8 cellular contexts compared by ENCODE assay signal in genomic region chr14:49173765-49174373, GRCh38.
DNase-seq lines count a peak whose midpoint lies in the region; ATAC-seq lines count a peak whose summit lies in the region.

No MANE protein-coding gene starts in this region.

- no peaks in the 10 kb centered on the region for H3K36me3 Mint-ChIP-seq in activated CD8-positive, alpha-beta memory T cell treated with anti-CD3 and anti-CD28 coated beads, Interleukin-2, amount 10 ng/mL, durations not matched to agents 7 days and 5 days
- no peaks in the 10 kb centered on the region for H3K36me3 Mint-ChIP-seq in activated naive CD8-positive, alpha-beta T cell treated with anti-CD3 and anti-CD28 coated beads, Interleukin-2, amount 10 ng/mL, durations not matched to agents 7 days and 5 days

- H3K9me3 Mint-ChIP-seq in activated CD8-positive, alpha-beta memory T cell treated with anti-CD3 and anti-CD28 coated beads, Interleukin-2, amount 10 ng/mL, durations not matched to agents 7 days and 5 days (ENCODE audit: low read depth), result no peaks in the 10 kb centered on the region
- H3K9me3 Mint-ChIP-seq in activated naive CD8-positive, alpha-beta T cell treated with anti-CD3 and anti-CD28 coated beads, Interleukin-2, amount 10 ng/mL, durations not matched to agents 7 days and 5 days, result no peaks in the 10 kb centered on the region
- H3K9me3 Mint-ChIP-seq in stimulated activated naive CD8-positive, alpha-beta T cell treated with anti-CD3 and anti-CD28 coated beads, Interleukin-15, amount 100 ng/mL, for 72 hours, result no peaks in the 10 kb centered on the region

- no peaks in the 10 kb centered on the region for H3K27me3 Mint-ChIP-seq in activated CD8-positive, alpha-beta memory T cell treated with anti-CD3 and anti-CD28 coated beads, Interleukin-2, amount 10 ng/mL, durations not matched to agents 7 days and 5 days
- H3K27me3 Mint-ChIP-seq in activated naive CD8-positive, alpha-beta T cell treated with anti-CD3 and anti-CD28 coated beads, Interleukin-2, amount 10 ng/mL, durations not matched to agents 7 days and 5 days, result peaks cover 3% of the 10 kb centered on the region
- no peaks in the 10 kb centered on the region for H3K27me3 Mint-ChIP-seq in stimulated activated naive CD8-positive, alpha-beta T cell treated with anti-CD3 and anti-CD28 coated beads, Interleukin-15, amount 100 ng/mL, for 72 hours

- H3K27ac Mint-ChIP-seq in activated CD8-positive, alpha-beta memory T cell treated with anti-CD3 and anti-CD28 coated beads, Interleukin-2, amount 10 ng/mL, durations not matched to agents 7 days and 5 days, result no peak overlapping the region
- H3K27ac Mint-ChIP-seq in activated naive CD8-positive, alpha-beta T cell treated with anti-CD3 and anti-CD28 coated beads, Interleukin-2, amount 10 ng/mL, durations not matched to agents 7 days and 5 days, result no peak overlapping the region
- no peak overlapping the region for H3K27ac Mint-ChIP-seq in stimulated activated naive CD8-positive, alpha-beta T cell treated with anti-CD3 and anti-CD28 coated beads, Interleukin-15, amount 100 ng/mL, for 72 hours

- no peaks in the 10 kb centered on the region for H3K4me1 Mint-ChIP-seq in activated CD8-positive, alpha-beta memory T cell treated with anti-CD3 and anti-CD28 coated beads, Interleukin-2, amount 10 ng/mL, durations not matched to agents 7 days and 5 days
- H3K4me1 Mint-ChIP-seq in activated naive CD8-positive, alpha-beta T cell treated with anti-CD3 and anti-CD28 coated beads, Interleukin-2, amount 10 ng/mL, durations not matched to agents 7 days and 5 days, result no peaks in the 10 kb centered on the region
- no peaks in the 10 kb centered on the region for H3K4me1 Mint-ChIP-seq in stimulated activated naive CD8-positive, alpha-beta T cell treated with anti-CD3 and anti-CD28 coated beads, Interleukin-15, amount 100 ng/mL, for 72 hours

- H3K4me3 Mint-ChIP-seq in activated CD8-positive, alpha-beta memory T cell treated with anti-CD3 and anti-CD28 coated beads, Interleukin-2, amount 10 ng/mL, durations not matched to agents 7 days and 5 days, result no peak overlapping the region
- H3K4me3 Mint-ChIP-seq in activated naive CD8-positive, alpha-beta T cell treated with anti-CD3 and anti-CD28 coated beads, Interleukin-2, amount 10 ng/mL, durations not matched to agents 7 days and 5 days, result no peak overlapping the region
- H3K4me3 Mint-ChIP-seq in stimulated activated naive CD8-positive, alpha-beta T cell treated with anti-CD3 and anti-CD28 coated beads, Interleukin-15, amount 100 ng/mL, for 72 hours, result no peak overlapping the region

- POLR2A ChIA-PET in activated naive CD8-positive, alpha-beta T cell treated with anti-CD3 and anti-CD28 coated beads, Interleukin-2, amount 10 ng/mL, durations not matched to agents 7 days and 5 days (lab: Charles Lee), result no interaction called here

- CTCF ChIA-PET in activated CD8-positive, alpha-beta memory T cell treated with anti-CD3 and anti-CD28 coated beads, Interleukin-2, amount 10 ng/mL, durations not matched to agents 7 days and 5 days (lab: Charles Lee), result interaction anchor here (0.8 kb wide), 1 partner anchor 1781 kb away, joined by 3 read pairs; no protein-coding TSS in a partner anchor

- DNase-seq in activated CD8-positive, alpha-beta memory T cell treated with anti-CD3 and anti-CD28 coated beads, Interleukin-2, amount 10 ng/mL, durations not matched to agents 7 days and 5 days, result peak; percentile 60
- DNase-seq in activated CD8-positive, alpha-beta memory T cell treated with anti-CD3 and anti-CD28 coated beads, Interleukin-2, amount 50 U/mL, for 4 hours, result no peak
- DNase-seq in NCI-H774 (lab: John Stamatoyannopoulos, UW) (peak; percentile 24), iPS-NIHi7 (ENCODE audit: extremely low spot score) (peak; percentile 35)
- DNase-seq in activated naive CD8-positive, alpha-beta T cell treated with anti-CD3 and anti-CD28 coated beads, Interleukin-2, amount 10 ng/mL, durations not matched to agents 7 days and 5 days, result no peak
- peak; percentile 33 to 48 for DNase-seq in stimulated activated naive CD8-positive, alpha-beta T cell treated with anti-CD3 and anti-CD28 coated beads, Interleukin-15, amount 100 ng/mL, for 72 hours

- no peak for ATAC-seq in activated CD8-positive, alpha-beta memory T cell treated with anti-CD3 and anti-CD28 coated beads, Interleukin-2, amount 10 ng/mL, durations not matched to agents 7 days and 5 days
- ATAC-seq in GM21447 (IDR thresholded peaks at IDR 0.05; ENCODE audit: unreplicated experiment) (peak; percentile 98), HG03565 (IDR thresholded peaks at IDR 0.05; ENCODE audit: unreplicated experiment) (peak; percentile 98)
- ATAC-seq in activated naive CD8-positive, alpha-beta T cell treated with anti-CD3 and anti-CD28 coated beads, Interleukin-2, amount 10 ng/mL, durations not matched to agents 7 days and 5 days (ENCODE audit: low read depth), result peak; percentile 58
- ATAC-seq in stimulated activated naive CD8-positive, alpha-beta T cell treated with anti-CD3 and anti-CD28 coated beads, Interleukin-15, amount 100 ng/mL, for 72 hours, result peak; percentile 85

Comparison
In these comparisons a context has a peak if more than half of its experiments do, and no peak if none do; other contexts are left out.
1. DNase-seq: peak in activated CD8-positive, alpha-beta memory T cell treated with anti-CD3 and anti-CD28 coated beads, Interleukin-2, amount 10 ng/mL, durations not matched to agents 7 days and 5 days (single experiment), NCI-H774 (single experiment), iPS-NIHi7 (single experiment) and stimulated activated naive CD8-positive, alpha-beta T cell treated with anti-CD3 and anti-CD28 coated beads, Interleukin-15, amount 100 ng/mL, for 72 hours (2 of 2); none in activated CD8-positive, alpha-beta memory T cell treated with anti-CD3 and anti-CD28 coated beads, Interleukin-2, amount 50 U/mL, for 4 hours (single experiment) and activated naive CD8-positive, alpha-beta T cell treated with anti-CD3 and anti-CD28 coated beads, Interleukin-2, amount 10 ng/mL, durations not matched to agents 7 days and 5 days (single experiment).